1 cellular context compared by ENCODE assay signal in genomic region chr21:41477641-41478318, GRCh38.
TF ChIP-seq lines count a peak whose summit lies in the region.

No MANE protein-coding gene starts in this region.

TF ChIP-seq in WTC11, 78 proteins besides CTCF, POLR2A, EP300 and RAD21 (continued from another document and continues in another):
- no peak for TF ChIP-seq IRF2 (CRISPR knock-in tag; IDR thresholded peaks at IDR 0.05; ENCODE audit: borderline replicate concordance, low read depth)
- TF ChIP-seq GTF2I (CRISPR knock-in tag; conservative IDR thresholded peaks at IDR 0.05) = no peak
- TF ChIP-seq NR3C1 (CRISPR knock-in tag; conservative IDR thresholded peaks at IDR 0.05; ENCODE audit: low read depth) = no peak
- no peak for TF ChIP-seq ZNF219 (CRISPR knock-in tag; IDR thresholded peaks at IDR 0.05; ENCODE audit: borderline replicate concordance)
- TF ChIP-seq, protein P1, sequence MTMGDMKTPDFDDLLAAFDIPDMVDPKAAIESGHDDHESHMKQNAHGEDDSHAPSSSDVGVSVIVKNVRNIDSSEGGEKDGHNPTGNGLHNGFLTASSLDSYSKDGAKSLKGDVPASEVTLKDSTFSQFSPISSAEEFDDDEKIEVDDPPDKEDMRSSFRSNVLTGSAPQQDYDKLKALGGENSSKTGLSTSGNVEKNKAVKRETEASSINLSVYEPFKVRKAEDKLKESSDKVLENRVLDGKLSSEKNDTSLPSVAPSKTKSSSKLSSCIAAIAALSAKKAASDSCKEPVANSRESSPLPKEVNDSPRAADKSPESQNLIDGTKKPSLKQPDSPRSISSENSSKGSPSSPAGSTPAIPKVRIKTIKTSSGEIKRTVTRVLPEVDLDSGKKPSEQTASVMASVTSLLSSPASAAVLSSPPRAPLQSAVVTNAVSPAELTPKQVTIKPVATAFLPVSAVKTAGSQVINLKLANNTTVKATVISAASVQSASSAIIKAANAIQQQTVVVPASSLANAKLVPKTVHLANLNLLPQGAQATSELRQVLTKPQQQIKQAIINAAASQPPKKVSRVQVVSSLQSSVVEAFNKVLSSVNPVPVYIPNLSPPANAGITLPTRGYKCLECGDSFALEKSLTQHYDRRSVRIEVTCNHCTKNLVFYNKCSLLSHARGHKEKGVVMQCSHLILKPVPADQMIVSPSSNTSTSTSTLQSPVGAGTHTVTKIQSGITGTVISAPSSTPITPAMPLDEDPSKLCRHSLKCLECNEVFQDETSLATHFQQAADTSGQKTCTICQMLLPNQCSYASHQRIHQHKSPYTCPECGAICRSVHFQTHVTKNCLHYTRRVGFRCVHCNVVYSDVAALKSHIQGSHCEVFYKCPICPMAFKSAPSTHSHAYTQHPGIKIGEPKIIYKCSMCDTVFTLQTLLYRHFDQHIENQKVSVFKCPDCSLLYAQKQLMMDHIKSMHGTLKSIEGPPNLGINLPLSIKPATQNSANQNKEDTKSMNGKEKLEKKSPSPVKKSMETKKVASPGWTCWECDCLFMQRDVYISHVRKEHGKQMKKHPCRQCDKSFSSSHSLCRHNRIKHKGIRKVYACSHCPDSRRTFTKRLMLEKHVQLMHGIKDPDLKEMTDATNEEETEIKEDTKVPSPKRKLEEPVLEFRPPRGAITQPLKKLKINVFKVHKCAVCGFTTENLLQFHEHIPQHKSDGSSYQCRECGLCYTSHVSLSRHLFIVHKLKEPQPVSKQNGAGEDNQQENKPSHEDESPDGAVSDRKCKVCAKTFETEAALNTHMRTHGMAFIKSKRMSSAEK (CRISPR knock-in tag; IDR thresholded peaks at IDR 0.05; ENCODE audit: borderline replicate concordance) = no peak
- no peak for TF ChIP-seq IRF1 (CRISPR knock-in tag; IDR thresholded peaks at IDR 0.05)
- TF ChIP-seq, protein P2, sequence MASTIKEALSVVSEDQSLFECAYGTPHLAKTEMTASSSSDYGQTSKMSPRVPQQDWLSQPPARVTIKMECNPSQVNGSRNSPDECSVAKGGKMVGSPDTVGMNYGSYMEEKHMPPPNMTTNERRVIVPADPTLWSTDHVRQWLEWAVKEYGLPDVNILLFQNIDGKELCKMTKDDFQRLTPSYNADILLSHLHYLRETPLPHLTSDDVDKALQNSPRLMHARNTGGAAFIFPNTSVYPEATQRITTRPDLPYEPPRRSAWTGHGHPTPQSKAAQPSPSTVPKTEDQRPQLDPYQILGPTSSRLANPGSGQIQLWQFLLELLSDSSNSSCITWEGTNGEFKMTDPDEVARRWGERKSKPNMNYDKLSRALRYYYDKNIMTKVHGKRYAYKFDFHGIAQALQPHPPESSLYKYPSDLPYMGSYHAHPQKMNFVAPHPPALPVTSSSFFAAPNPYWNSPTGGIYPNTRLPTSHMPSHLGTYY (CRISPR knock-in tag; IDR thresholded peaks at IDR 0.05) = no peak
- TF ChIP-seq PRDM15 (CRISPR knock-in tag; IDR thresholded peaks at IDR 0.05) = no peak
- TF ChIP-seq EMX1 (CRISPR knock-in tag; IDR thresholded peaks at IDR 0.05) = no peak
- no peak for TF ChIP-seq CREM (CRISPR knock-in tag; IDR thresholded peaks at IDR 0.05)
- TF ChIP-seq, protein P3, sequence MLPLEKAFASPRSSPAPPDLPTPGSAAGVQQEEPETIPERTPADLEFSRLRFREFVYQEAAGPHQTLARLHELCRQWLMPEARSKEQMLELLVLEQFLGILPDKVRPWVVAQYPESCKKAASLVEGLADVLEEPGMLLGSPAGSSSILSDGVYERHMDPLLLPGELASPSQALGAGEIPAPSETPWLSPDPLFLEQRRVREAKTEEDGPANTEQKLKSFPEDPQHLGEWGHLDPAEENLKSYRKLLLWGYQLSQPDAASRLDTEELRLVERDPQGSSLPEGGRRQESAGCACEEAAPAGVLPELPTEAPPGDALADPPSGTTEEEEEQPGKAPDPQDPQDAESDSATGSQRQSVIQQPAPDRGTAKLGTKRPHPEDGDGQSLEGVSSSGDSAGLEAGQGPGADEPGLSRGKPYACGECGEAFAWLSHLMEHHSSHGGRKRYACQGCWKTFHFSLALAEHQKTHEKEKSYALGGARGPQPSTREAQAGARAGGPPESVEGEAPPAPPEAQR (CRISPR knock-in tag; IDR thresholded peaks at IDR 0.05) = no peak
- TF ChIP-seq NR1H2 (CRISPR knock-in tag; IDR thresholded peaks at IDR 0.05) = no peak
- TF ChIP-seq, protein P4, sequence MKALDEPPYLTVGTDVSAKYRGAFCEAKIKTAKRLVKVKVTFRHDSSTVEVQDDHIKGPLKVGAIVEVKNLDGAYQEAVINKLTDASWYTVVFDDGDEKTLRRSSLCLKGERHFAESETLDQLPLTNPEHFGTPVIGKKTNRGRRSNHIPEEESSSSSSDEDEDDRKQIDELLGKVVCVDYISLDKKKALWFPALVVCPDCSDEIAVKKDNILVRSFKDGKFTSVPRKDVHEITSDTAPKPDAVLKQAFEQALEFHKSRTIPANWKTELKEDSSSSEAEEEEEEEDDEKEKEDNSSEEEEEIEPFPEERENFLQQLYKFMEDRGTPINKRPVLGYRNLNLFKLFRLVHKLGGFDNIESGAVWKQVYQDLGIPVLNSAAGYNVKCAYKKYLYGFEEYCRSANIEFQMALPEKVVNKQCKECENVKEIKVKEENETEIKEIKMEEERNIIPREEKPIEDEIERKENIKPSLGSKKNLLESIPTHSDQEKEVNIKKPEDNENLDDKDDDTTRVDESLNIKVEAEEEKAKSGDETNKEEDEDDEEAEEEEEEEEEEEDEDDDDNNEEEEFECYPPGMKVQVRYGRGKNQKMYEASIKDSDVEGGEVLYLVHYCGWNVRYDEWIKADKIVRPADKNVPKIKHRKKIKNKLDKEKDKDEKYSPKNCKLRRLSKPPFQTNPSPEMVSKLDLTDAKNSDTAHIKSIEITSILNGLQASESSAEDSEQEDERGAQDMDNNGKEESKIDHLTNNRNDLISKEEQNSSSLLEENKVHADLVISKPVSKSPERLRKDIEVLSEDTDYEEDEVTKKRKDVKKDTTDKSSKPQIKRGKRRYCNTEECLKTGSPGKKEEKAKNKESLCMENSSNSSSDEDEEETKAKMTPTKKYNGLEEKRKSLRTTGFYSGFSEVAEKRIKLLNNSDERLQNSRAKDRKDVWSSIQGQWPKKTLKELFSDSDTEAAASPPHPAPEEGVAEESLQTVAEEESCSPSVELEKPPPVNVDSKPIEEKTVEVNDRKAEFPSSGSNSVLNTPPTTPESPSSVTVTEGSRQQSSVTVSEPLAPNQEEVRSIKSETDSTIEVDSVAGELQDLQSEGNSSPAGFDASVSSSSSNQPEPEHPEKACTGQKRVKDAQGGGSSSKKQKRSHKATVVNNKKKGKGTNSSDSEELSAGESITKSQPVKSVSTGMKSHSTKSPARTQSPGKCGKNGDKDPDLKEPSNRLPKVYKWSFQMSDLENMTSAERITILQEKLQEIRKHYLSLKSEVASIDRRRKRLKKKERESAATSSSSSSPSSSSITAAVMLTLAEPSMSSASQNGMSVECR (CRISPR knock-in tag; IDR thresholded peaks at IDR 0.05; ENCODE audit: borderline replicate concordance) = no peak
- TF ChIP-seq SP1 (CRISPR knock-in tag; conservative IDR thresholded peaks at IDR 0.05) = peak; percentile 60
- TF ChIP-seq JAZF1 (CRISPR knock-in tag; IDR thresholded peaks at IDR 0.05) = no peak
- peak; percentile 83 for TF ChIP-seq TEAD1 (CRISPR knock-in tag; IDR thresholded peaks at IDR 0.05)
- TF ChIP-seq, protein P5, sequence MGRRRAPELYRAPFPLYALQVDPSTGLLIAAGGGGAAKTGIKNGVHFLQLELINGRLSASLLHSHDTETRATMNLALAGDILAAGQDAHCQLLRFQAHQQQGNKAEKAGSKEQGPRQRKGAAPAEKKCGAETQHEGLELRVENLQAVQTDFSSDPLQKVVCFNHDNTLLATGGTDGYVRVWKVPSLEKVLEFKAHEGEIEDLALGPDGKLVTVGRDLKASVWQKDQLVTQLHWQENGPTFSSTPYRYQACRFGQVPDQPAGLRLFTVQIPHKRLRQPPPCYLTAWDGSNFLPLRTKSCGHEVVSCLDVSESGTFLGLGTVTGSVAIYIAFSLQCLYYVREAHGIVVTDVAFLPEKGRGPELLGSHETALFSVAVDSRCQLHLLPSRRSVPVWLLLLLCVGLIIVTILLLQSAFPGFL (CRISPR knock-in tag; IDR thresholded peaks at IDR 0.05; ENCODE audit: borderline replicate concordance) = no peak
- no peak for TF ChIP-seq ZBTB21 (CRISPR knock-in tag; IDR thresholded peaks at IDR 0.05; ENCODE audit: borderline replicate concordance)
- no peak for TF ChIP-seq ZNF121 (CRISPR knock-in tag; IDR thresholded peaks at IDR 0.05)
- no peak for TF ChIP-seq RORB (CRISPR knock-in tag; IDR thresholded peaks at IDR 0.05)
- TF ChIP-seq TCF7 (CRISPR knock-in tag; IDR thresholded peaks at IDR 0.05; ENCODE audit: low read depth) = no peak
- TF ChIP-seq NFATC4 (CRISPR knock-in tag; IDR thresholded peaks at IDR 0.05) = no peak
- TF ChIP-seq, protein P6, sequence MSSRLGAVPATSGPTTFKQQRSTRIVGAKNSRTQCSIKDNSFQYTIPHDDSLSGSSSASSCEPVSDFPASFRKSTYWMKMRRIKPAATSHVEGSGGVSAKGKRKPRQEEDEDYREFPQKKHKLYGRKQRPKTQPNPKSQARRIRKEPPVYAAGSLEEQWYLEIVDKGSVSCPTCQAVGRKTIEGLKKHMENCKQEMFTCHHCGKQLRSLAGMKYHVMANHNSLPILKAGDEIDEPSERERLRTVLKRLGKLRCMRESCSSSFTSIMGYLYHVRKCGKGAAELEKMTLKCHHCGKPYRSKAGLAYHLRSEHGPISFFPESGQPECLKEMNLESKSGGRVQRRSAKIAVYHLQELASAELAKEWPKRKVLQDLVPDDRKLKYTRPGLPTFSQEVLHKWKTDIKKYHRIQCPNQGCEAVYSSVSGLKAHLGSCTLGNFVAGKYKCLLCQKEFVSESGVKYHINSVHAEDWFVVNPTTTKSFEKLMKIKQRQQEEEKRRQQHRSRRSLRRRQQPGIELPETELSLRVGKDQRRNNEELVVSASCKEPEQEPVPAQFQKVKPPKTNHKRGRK (CRISPR knock-in tag; IDR thresholded peaks at IDR 0.05; ENCODE audit: borderline replicate concordance) = no peak
- TF ChIP-seq NFYB (CRISPR knock-in tag; conservative IDR thresholded peaks at IDR 0.05; ENCODE audit: low read depth) = no peak
- no peak for TF ChIP-seq JUN (CRISPR knock-in tag; IDR thresholded peaks at IDR 0.05)
- no peak; the same call in 1 of the 2 replicates for TF ChIP-seq AFF4 (CRISPR knock-in tag; IDR thresholded peaks at IDR 0.05; ENCODE audit: borderline replicate concordance)
- TF ChIP-seq ZNF317 (CRISPR knock-in tag; IDR thresholded peaks at IDR 0.05; ENCODE audit: borderline replicate concordance, low read depth) = no peak
- no peak for TF ChIP-seq ZNF396 (CRISPR knock-in tag; IDR thresholded peaks at IDR 0.05; ENCODE audit: borderline replicate concordance)
- TF ChIP-seq ETV6 (CRISPR knock-in tag; IDR thresholded peaks at IDR 0.05) = peak; percentile 37; the same call in 1 of the 2 replicates
- TF ChIP-seq, protein P7, sequence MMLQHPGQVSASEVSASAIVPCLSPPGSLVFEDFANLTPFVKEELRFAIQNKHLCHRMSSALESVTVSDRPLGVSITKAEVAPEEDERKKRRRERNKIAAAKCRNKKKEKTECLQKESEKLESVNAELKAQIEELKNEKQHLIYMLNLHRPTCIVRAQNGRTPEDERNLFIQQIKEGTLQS (CRISPR knock-in tag; conservative IDR thresholded peaks at IDR 0.05) = no peak
